Comparison of ENCODE assay signal across 7 cellular contexts in the genomic region with DNA sequence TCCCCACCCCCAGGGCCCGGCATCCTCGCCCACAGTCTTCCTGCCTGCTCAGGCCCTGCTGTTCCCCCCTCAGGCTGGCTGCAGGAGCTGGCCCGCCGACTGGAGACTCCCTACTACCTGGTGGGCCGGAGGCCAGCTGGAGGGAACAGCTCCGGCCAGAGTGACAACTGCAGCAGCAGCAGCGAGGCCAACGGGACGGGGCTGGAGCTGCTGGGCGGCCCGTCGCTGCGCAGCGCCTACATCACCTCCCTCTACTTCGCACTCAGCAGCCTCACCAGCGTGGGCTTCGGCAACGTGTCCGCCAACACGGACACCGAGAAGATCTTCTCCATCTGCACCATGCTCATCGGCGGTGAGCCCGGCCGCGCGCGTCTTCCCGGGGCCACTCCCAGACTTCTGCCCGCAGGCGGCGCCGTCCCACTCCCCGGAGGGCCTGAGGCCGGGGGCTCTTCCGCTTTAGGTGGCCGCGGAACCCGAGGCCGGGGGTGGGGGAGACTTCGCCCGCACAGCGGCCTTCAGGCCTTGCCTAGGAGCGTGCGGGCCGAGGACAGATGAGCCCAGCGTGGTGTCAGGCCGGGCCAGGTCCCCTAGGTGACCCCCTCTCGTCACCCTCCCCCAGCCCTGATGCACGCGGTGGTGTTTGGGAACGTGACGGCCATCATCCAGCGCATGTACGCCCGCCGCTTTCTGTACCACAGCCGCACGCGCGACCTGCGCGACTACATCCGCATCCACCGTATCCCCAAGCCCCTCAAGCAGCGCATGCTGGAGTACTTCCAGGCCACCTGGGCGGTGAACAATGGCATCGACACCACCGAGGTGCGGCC.
A peak's percentile ranks its signal among the peaks of the same experiment; 100 is the strongest.
DNase-seq lines count a peak whose midpoint lies in the region; TF ChIP-seq lines count a peak whose summit lies in the region.

No MANE protein-coding gene starts in this region.

- H3K9me3 ChIP-seq in HEK293 (ENCODE audit: control insufficient read depth, insufficient read depth, low read depth, low read length) (no peaks in the 10 kb centered on the region), iPS DF 6.9 (ENCODE audit: control insufficient read depth, insufficient read depth, low read length) (no peaks in the 10 kb centered on the region)

- POLR2A ChIA-PET in HEK293 (lab: Yijun Ruan, JAX), result no interaction called here

- H3K36me3 ChIP-seq in HEK293 (ENCODE audit: control insufficient read depth in 2 of 2, insufficient read depth in 1 of 2, low read length in 2 of 2) (no peaks in the 10 kb centered on the region), iPS DF 6.9 (ENCODE audit: control insufficient read depth, insufficient read depth, low read length) (no peaks in the 10 kb centered on the region)

- no CpG with 5 or more reads among the region's 70 CpGs for WGBS in iPS DF 6.9 (ENCODE audit: insufficient coverage, insufficient read length)

- CTCF ChIA-PET in HEK293 (lab: Yijun Ruan, JAX), result interaction anchor here (0.8 kb wide), 2 partner anchors 17 to 190 kb away, joined by 4 to 5 read pairs; no protein-coding TSS in a partner anchor

- DNase-seq in activated naive CD4-positive, alpha-beta T cell treated with anti-CD3 and anti-CD28 coated beads, Interleukin-2, amount 50 U/mL, for 16 hours, result peak; percentile 42
- DNase-seq in iPS DF 6.9 (ENCODE audit: low read depth, low spot score) (no peak), NCI-H510A treated with DMSO at 0.1 percent for 48 hours (lab: John Stamatoyannopoulos, UW) (no peak), amniotic stem cell (lab: John Stamatoyannopoulos, UW) (no peak), OCI-M1 (lab: John Stamatoyannopoulos, UW) (no peak)
- DNase-seq in stimulated activated CD8-positive, alpha-beta memory T cell treated with anti-CD3 and anti-CD28 coated beads, Interleukin-4, amount 100 ng/mL, for 48 hours, result peak; percentile 60

- TF ChIP-seq CTCF in HEK293 (tag by site-specific recombination; IDR thresholded peaks at IDR 0.05), result no peak

- H3K4me3 ChIP-seq in HEK293 (ENCODE audit: low read depth, low read length) (no peak overlapping the region), iPS DF 6.9 (ENCODE audit: low read length) (peak overlapping the region; percentile 22; the same call in 1 of the 2 replicates)

- no peaks in the 10 kb centered on the region for H3K4me1 ChIP-seq in HEK293 (ENCODE audit: control insufficient read depth, insufficient read depth, low read length)
- H3K4me1 ChIP-seq in iPS DF 6.9 (ENCODE audit: control insufficient read depth, insufficient read depth, low read length), result peaks cover 4% of the 10 kb centered on the region; the same call in 1 of the 2 replicates

- H3K27ac ChIP-seq in HEK293 (ENCODE audit: extremely low read depth, low read depth, low read length) (no peak overlapping the region), iPS DF 6.9 (ENCODE audit: low read length) (no peak overlapping the region)

- H3K27me3 ChIP-seq in iPS DF 6.9 (ENCODE audit: control insufficient read depth, insufficient read depth, low read length), result peaks cover 26% of the 10 kb centered on the region; the same call in 1 of the 2 replicates

TF ChIP-seq in HEK293, 187 proteins besides CTCF, POLR2A, EP300 and RAD21:
- TF ChIP-seq, protein P1, sequence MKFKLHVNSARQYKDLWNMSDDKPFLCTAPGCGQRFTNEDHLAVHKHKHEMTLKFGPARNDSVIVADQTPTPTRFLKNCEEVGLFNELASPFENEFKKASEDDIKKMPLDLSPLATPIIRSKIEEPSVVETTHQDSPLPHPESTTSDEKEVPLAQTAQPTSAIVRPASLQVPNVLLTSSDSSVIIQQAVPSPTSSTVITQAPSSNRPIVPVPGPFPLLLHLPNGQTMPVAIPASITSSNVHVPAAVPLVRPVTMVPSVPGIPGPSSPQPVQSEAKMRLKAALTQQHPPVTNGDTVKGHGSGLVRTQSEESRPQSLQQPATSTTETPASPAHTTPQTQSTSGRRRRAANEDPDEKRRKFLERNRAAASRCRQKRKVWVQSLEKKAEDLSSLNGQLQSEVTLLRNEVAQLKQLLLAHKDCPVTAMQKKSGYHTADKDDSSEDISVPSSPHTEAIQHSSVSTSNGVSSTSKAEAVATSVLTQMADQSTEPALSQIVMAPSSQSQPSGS (tag by site-specific recombination; IDR thresholded peaks at IDR 0.05; ENCODE audit: low read depth), result no peak
- TF ChIP-seq EGR2 (tag by site-specific recombination; IDR thresholded peaks at IDR 0.05; ENCODE audit: low read depth), result 0 out of 2 replicates have a peak, but pooled peaks have one; percentile 1

Comparison
In these comparisons a context has a peak if more than half of its experiments do, and no peak if none do; other contexts are left out.
1. DNase-seq: peak in activated naive CD4-positive, alpha-beta T cell treated with anti-CD3 and anti-CD28 coated beads, Interleukin-2, amount 50 U/mL, for 16 hours (single experiment) and stimulated activated CD8-positive, alpha-beta memory T cell treated with anti-CD3 and anti-CD28 coated beads, Interleukin-4, amount 100 ng/mL, for 48 hours (single experiment); none in iPS DF 6.9 (single experiment), NCI-H510A treated with DMSO at 0.1 percent for 48 hours (single experiment), amniotic stem cell (single experiment) and OCI-M1 (single experiment).